9 cellular contexts compared by ENCODE assay signal in genomic region chr2:63056309-63057065, GRCh38. TPM values are rescaled to one million over a fixed set of nuclear protein-coding genes. Genes with fewer than 3 reads are reported as not detected.
DNase-seq lines count a peak whose midpoint lies in the region; ATAC-seq and TF ChIP-seq lines count a peak whose summit lies in the region.
"Had no signal": no experiment of that assay in that cellular context is flagged by ENCODE, and none has a peak within 500 bp of the region (broad histone marks: within the 10 kb centered on the region; RNA-seq: fewer than 3 reads in every experiment).

No MANE protein-coding gene starts in this region.

- H3K4me1 Mint-ChIP-seq in nephron progenitor cell: peaks cover 31% of the 10 kb centered on the region

- TF ChIP-seq CTCF in GM12865 (IDR thresholded peaks at IDR 0.05; ENCODE audit: insufficient read depth, low read depth, low read length, missing control alignments) (no peak), colonic mucosa (IDR thresholded peaks at IDR 0.05) (no peak), nephron progenitor cell (IDR thresholded peaks at IDR 0.05) (no peak), mammary epithelial cell (conservative IDR thresholded peaks at IDR 0.05 in 1 of 2, IDR thresholded peaks at IDR 0.05 in 1 of 2; ENCODE audit: extremely low read depth in 1 of 2, insufficient read depth in 1 of 2, low read depth in 1 of 2, low read length in 2 of 2) (no peak)

- H3K9me3 ChIP-seq in colonic mucosa (no peaks in the 10 kb centered on the region), mammary epithelial cell (replicated peaks; ENCODE audit: insufficient read depth, low read length) (peaks cover 7% of the 10 kb centered on the region)

- H3K27ac Mint-ChIP-seq in nephron progenitor cell: no peak overlapping the region

- DNase-seq in GM12865 (ENCODE audit: low read depth) (peak; percentile 77), colonic mucosa (peak; percentile 46), nephron progenitor cell (peak; percentile 64), mammary epithelial cell (no peak), amygdala (lab: John Stamatoyannopoulos, UW) (no peak), COLO829 (ENCODE audit: low spot score) (no peak)
- no peak for DNase-seq in activated CD4-positive, CD25-positive, alpha-beta regulatory T cell (lab: John Stamatoyannopoulos, UW)

- peaks cover 100% of the 10 kb centered on the region for H3K27me3 Mint-ChIP-seq in nephron progenitor cell (ENCODE audit: low read depth, poor library complexity)

- WGBS in mammary epithelial cell (ENCODE audit: low coverage, missing lambda C conversion rate): 68% methylated on average over 15 of the region's 42 CpGs

- no peaks in the 10 kb centered on the region for H3K36me3 Mint-ChIP-seq in nephron progenitor cell (ENCODE audit: low read depth)

- no peak overlapping the region for H3K9ac ChIP-seq in colonic mucosa (ENCODE audit: low read depth in 2 of 2, low read length in 2 of 2)
- no peak overlapping the region for H3K9ac ChIP-seq in mammary epithelial cell (ENCODE audit: insufficient read depth, low read length)

- H3K4me3 ChIP-seq in GM12865 (ENCODE audit: low read depth, low read length): peak overlapping the region; percentile 35
- no peak overlapping the region for H3K4me3 ChIP-seq in colonic mucosa
- no peak overlapping the region for H3K4me3 ChIP-seq in mammary epithelial cell (replicated peaks in 1 of 3; ENCODE audit: insufficient read depth in 1 of 3, low read depth in 2 of 3, low read length in 3 of 3)

- in situ Hi-C loops in mammary epithelial cell (cut with MboI; ENCODE audit: low sequenced_read_pairs in 2 of 2): no loop called here

- peak; percentile 50 for ATAC-seq in HG03571 (IDR thresholded peaks at IDR 0.05; ENCODE audit: unreplicated experiment)

- no peak overlapping the region for H2AFZ ChIP-seq in mammary epithelial cell (ENCODE audit: low read depth, low read length)

- no peak overlapping the region for H3K27ac ChIP-seq in colonic mucosa
- no peak overlapping the region for H3K27ac ChIP-seq in mammary epithelial cell (ENCODE audit: insufficient read depth, low read depth, low read length)
- H3K27ac ChIP-seq: epithelial cell of prostate had no signal

- CTCF ChIA-PET in mammary epithelial cell (lab: Charles Lee; ENCODE audit: low non-redundant PET): no interaction called here

- peak overlapping the region; percentile 6 for H3K4me3 Mint-ChIP-seq in nephron progenitor cell

- dilution Hi-C loops in mammary epithelial cell (cut with HindIII; ENCODE audit: low sequenced_read_pairs): no loop called here

- H3K27me3 ChIP-seq in colonic mucosa (peaks cover 98% of the 10 kb centered on the region), mammary epithelial cell (ENCODE audit: insufficient read depth, low read length) (peaks cover 12% of the 10 kb centered on the region)

- no peaks in the 10 kb centered on the region for H3K36me3 ChIP-seq in colonic mucosa
- H3K36me3 ChIP-seq in mammary epithelial cell (ENCODE audit: insufficient read depth, low read length): no peaks in the 10 kb centered on the region

- intact Hi-C loops in colonic mucosa (cut with DNase I): no loop called here
- intact Hi-C loops in mammary epithelial cell (cut with micrococcal nuclease): loop anchor here (10.0 kb wide), 1 partner anchor 272 kb away; no protein-coding TSS in a partner anchor

- H3K79me2 ChIP-seq in mammary epithelial cell (ENCODE audit: insufficient read depth, low read length): no peaks in the 10 kb centered on the region

- no peaks in the 10 kb centered on the region for H4K20me1 ChIP-seq in mammary epithelial cell (ENCODE audit: insufficient read depth, low read length)

- no TSS peak for BruUV-seq in mammary epithelial cell (replicated peaks; lab: Mats Ljungman, UMichigan)

- H3K4me2 ChIP-seq in mammary epithelial cell (ENCODE audit: insufficient read depth, low read depth, low read length): no peak overlapping the region

- peaks cover 9% of the 10 kb centered on the region for H3K9me3 Mint-ChIP-seq in nephron progenitor cell

- peaks cover 25% of the 10 kb centered on the region for H3K4me1 ChIP-seq in colonic mucosa
- H3K4me1 ChIP-seq in mammary epithelial cell (ENCODE audit: insufficient read depth, low read length): no peaks in the 10 kb centered on the region

RNA-seq across cellular contexts. Expression of gene OTX1, which starts 5.9 kb away (rescaled TPM):
- total RNA-seq in colonic mucosa (not detected), mammary epithelial cell (1 to 10 TPM; 1.0 to 2.9 TPM)
- 0.34 TPM for polyA plus RNA-seq in mammary epithelial cell
- polyA minus RNA-seq in mammary epithelial cell: 1.8 TPM

Comparison
In these comparisons a context has a peak if more than half of its experiments do, and no peak if none do; other contexts are left out.
1. DNase-seq: peak in GM12865 (single experiment), colonic mucosa (single experiment) and nephron progenitor cell (single experiment); none in mammary epithelial cell (single experiment), activated CD4-positive, CD25-positive, alpha-beta regulatory T cell (0 of 4), amygdala (0 of 56) and COLO829 (single experiment).